Comparison of ENCODE assay signal across 1 cellular context in the genomic region with DNA sequence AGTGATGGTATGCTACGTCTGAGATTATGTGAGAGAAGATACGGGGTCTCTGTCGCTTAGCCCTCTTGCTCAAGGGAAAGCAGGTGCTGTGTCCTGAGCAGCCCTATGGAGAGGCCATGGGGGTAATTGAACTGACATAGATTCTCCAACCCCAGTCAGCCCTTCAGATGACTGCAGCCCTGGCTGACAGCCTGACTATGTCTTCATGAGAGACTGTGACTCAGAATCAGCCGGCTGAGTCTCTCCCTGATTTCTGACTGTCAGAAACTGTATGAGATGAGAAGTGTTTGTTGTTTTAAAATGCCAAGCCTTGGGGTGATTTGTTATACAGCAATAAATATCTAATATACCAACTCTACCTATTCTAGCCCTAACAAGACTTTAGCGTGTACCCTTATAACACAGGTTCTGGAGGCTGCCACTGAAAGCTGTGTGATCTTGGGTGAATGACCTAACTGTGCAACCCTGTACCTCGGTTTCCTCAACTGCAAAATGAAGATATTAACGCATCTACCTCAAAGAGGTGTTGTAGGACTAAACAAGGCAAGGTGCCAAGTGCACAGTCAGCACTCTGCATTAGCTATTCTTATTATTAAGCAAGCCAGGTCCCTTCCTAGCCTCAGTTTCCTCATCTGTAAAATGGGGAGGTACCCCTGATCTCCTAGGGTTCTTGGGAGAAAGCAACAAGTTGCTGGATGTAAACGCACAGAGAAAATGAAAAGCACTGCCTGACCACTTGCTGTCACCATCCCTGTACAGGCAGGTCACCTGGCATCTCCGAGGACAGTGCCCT.
TF ChIP-seq lines count a peak whose summit lies in the region.

No MANE protein-coding gene starts in this region.

TF ChIP-seq in HepG2, 621 proteins besides CTCF, POLR2A, EP300 and RAD21 (continued from another document):
- TF ChIP-seq, protein P1, sequence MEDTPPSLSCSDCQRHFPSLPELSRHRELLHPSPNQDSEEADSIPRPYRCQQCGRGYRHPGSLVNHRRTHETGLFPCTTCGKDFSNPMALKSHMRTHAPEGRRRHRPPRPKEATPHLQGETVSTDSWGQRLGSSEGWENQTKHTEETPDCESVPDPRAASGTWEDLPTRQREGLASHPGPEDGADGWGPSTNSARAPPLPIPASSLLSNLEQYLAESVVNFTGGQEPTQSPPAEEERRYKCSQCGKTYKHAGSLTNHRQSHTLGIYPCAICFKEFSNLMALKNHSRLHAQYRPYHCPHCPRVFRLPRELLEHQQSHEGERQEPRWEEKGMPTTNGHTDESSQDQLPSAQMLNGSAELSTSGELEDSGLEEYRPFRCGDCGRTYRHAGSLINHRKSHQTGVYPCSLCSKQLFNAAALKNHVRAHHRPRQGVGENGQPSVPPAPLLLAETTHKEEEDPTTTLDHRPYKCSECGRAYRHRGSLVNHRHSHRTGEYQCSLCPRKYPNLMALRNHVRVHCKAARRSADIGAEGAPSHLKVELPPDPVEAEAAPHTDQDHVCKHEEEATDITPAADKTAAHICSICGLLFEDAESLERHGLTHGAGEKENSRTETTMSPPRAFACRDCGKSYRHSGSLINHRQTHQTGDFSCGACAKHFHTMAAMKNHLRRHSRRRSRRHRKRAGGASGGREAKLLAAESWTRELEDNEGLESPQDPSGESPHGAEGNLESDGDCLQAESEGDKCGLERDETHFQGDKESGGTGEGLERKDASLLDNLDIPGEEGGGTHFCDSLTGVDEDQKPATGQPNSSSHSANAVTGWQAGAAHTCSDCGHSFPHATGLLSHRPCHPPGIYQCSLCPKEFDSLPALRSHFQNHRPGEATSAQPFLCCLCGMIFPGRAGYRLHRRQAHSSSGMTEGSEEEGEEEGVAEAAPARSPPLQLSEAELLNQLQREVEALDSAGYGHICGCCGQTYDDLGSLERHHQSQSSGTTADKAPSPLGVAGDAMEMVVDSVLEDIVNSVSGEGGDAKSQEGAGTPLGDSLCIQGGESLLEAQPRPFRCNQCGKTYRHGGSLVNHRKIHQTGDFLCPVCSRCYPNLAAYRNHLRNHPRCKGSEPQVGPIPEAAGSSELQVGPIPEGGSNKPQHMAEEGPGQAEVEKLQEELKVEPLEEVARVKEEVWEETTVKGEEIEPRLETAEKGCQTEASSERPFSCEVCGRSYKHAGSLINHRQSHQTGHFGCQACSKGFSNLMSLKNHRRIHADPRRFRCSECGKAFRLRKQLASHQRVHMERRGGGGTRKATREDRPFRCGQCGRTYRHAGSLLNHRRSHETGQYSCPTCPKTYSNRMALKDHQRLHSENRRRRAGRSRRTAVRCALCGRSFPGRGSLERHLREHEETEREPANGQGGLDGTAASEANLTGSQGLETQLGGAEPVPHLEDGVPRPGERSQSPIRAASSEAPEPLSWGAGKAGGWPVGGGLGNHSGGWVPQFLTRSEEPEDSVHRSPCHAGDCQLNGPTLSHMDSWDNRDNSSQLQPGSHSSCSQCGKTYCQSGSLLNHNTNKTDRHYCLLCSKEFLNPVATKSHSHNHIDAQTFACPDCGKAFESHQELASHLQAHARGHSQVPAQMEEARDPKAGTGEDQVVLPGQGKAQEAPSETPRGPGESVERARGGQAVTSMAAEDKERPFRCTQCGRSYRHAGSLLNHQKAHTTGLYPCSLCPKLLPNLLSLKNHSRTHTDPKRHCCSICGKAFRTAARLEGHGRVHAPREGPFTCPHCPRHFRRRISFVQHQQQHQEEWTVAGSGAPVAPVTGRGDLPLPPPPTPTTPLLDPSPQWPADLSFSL (CRISPR knock-in tag; IDR thresholded peaks at IDR 0.05) = no peak
- TF ChIP-seq, protein P2, sequence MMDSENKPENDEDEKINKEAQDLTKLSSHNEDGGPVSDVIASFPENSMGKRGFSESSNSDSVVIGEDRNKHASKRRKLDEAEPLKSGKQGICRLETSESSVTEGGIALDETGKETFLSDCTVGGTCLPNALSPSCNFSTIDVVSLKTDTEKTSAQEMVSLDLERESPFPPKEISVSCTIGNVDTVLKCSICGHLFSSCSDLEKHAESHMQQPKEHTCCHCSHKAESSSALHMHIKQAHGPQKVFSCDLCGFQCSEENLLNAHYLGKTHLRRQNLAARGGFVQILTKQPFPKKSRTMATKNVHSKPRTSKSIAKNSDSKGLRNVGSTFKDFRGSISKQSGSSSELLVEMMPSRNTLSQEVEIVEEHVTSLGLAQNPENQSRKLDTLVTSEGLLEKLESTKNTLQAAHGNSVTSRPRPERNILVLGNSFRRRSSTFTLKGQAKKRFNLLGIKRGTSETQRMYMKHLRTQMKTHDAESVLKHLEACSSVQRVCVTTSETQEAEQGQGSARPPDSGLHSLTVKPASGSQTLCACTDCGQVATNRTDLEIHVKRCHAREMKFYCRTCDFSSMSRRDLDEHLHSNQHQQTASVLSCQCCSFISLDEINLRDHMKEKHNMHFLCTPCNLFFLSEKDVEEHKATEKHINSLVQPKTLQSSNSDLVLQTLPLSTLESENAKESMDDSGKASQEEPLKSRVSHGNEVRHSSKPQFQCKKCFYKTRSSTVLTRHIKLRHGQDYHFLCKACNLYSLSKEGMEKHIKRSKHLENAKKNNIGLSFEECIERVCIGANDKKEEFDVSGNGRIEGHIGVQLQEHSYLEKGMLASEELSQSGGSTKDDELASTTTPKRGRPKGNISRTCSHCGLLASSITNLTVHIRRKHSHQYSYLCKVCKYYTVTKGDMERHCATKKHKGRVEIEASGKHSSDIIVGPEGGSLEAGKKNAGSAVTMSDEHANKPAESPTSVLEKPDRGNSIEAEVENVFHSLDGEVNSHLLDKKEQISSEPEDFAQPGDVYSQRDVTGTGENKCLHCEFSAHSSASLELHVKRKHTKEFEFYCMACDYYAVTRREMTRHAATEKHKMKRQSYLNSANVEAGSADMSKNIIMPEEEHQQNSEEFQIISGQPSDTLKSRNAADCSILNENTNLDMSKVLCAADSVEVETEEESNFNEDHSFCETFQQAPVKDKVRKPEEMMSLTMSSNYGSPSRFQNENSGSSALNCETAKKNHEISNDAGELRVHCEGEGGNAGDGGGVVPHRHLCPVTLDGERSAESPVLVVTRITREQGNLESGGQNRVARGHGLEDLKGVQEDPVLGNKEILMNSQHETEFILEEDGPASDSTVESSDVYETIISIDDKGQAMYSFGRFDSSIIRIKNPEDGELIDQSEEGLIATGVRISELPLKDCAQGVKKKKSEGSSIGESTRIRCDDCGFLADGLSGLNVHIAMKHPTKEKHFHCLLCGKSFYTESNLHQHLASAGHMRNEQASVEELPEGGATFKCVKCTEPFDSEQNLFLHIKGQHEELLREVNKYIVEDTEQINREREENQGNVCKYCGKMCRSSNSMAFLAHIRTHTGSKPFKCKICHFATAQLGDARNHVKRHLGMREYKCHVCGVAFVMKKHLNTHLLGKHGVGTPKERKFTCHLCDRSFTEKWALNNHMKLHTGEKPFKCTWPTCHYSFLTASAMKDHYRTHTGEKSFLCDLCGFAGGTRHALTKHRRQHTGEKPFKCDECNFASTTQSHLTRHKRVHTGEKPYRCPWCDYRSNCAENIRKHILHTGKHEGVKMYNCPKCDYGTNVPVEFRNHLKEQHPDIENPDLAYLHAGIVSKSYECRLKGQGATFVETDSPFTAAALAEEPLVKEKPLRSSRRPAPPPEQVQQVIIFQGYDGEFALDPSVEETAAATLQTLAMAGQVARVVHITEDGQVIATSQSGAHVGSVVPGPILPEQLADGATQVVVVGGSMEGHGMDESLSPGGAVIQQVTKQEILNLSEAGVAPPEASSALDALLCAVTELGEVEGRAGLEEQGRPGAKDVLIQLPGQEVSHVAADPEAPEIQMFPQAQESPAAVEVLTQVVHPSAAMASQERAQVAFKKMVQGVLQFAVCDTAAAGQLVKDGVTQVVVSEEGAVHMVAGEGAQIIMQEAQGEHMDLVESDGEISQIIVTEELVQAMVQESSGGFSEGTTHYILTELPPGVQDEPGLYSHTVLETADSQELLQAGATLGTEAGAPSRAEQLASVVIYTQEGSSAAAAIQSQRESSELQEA (CRISPR knock-in tag; IDR thresholded peaks at IDR 0.05; ENCODE audit: not compliant biosample characterization) = no peak
- no peak for TF ChIP-seq ZSCAN21 (CRISPR knock-in tag; IDR thresholded peaks at IDR 0.05; ENCODE audit: borderline replicate concordance)
